Comparison of ENCODE assay signal across 18 cellular contexts in genomic region chr5:14794600-14795230, GRCh38.
DNase-seq lines count a peak whose midpoint lies in the region; ATAC-seq and TF ChIP-seq lines count a peak whose summit lies in the region.
"Had no signal": no experiment of that assay in that cellular context is flagged by ENCODE, and none has a peak within 500 bp of the region (broad histone marks: within the 10 kb centered on the region; RNA-seq: fewer than 3 reads in every experiment).

No MANE protein-coding gene starts in this region.

- WGBS in testis, 2 donors = 75 to 78% methylated on average over 4 of the region's 4 CpGs

- no peaks in the 10 kb centered on the region for H3K9me3 ChIP-seq in CD4-positive, alpha-beta T cell (ENCODE audit: control insufficient read depth, low read length)
- no peaks in the 10 kb centered on the region for H3K9me3 ChIP-seq in testis

- no TSS peak for BruUV-seq in Calu3 (replicated peaks; lab: Mats Ljungman, UMichigan)

- H3K27ac Mint-ChIP-seq in CD4-positive, alpha-beta T cell = peak overlapping the region; percentile 70
- H3K27ac Mint-ChIP-seq in naive thymus-derived CD8-positive, alpha-beta T cell = peak overlapping the region in 8 of 10 donors; percentile 6 to 72 (median 23)
- no peak overlapping the region for H3K27ac Mint-ChIP-seq in Calu3 (ENCODE audit: unreplicated experiment)

- CTCF ChIA-PET in CD4-positive, alpha-beta T cell (lab: Charles Lee) = no interaction called here
- CTCF ChIA-PET in Calu3 (lab: Charles Lee) = no interaction called here

- no peaks in the 10 kb centered on the region for H3K9me3 Mint-ChIP-seq in CD4-positive, alpha-beta T cell
- no peaks in the 10 kb centered on the region for H3K9me3 Mint-ChIP-seq in naive thymus-derived CD8-positive, alpha-beta T cell
- H3K9me3 Mint-ChIP-seq in Calu3 (ENCODE audit: low read depth, unreplicated experiment) = no peaks in the 10 kb centered on the region

- H3K27me3 Mint-ChIP-seq in CD4-positive, alpha-beta T cell = no peaks in the 10 kb centered on the region
- H3K27me3 Mint-ChIP-seq in naive thymus-derived CD8-positive, alpha-beta T cell = no peaks in the 10 kb centered on the region
- H3K27me3 Mint-ChIP-seq in Calu3 (ENCODE audit: unreplicated experiment) = no peaks in the 10 kb centered on the region

- H3K27me3 ChIP-seq in CD4-positive, alpha-beta T cell (ENCODE audit: control insufficient read depth, insufficient read depth, low read length) = no peaks in the 10 kb centered on the region
- H3K27me3 ChIP-seq in testis = no peaks in the 10 kb centered on the region

- no peak overlapping the region for H3K27ac ChIP-seq in CD4-positive, alpha-beta T cell (ENCODE audit: low read depth, low read length)
- H3K27ac ChIP-seq in caudate nucleus (ENCODE audit: low read depth, low read length) (peak overlapping the region; percentile 29), testis (no peak overlapping the region)
- H3K27ac ChIP-seq: 22Rv1, KMS-11 had no signal

- peak; percentile 73 for ATAC-seq in CD4-positive, alpha-beta T cell (ENCODE audit: poor library complexity)
- ATAC-seq in naive thymus-derived CD8-positive, alpha-beta T cell = peak in 1 of 2 donors; percentile 54

- no peak overlapping the region for H3K4me3 ChIP-seq in testis

- H3K4me1 Mint-ChIP-seq in CD4-positive, alpha-beta T cell (ENCODE audit: low read depth) = peaks cover 86% of the 10 kb centered on the region
- peaks cover 33 to 58% (median 55%) of the 10 kb centered on the region in 4 donors for H3K4me1 Mint-ChIP-seq in naive thymus-derived CD8-positive, alpha-beta T cell
- peaks cover 8% of the 10 kb centered on the region for H3K4me1 Mint-ChIP-seq in Calu3 (ENCODE audit: low read depth, unreplicated experiment)

- no peak for TF ChIP-seq CTCF in CD4-positive, alpha-beta T cell (IDR thresholded peaks at IDR 0.05)
- no peak for TF ChIP-seq CTCF in Calu3 (IDR thresholded peaks at IDR 0.05; ENCODE audit: unreplicated experiment)
- TF ChIP-seq CTCF in testis (IDR thresholded peaks at IDR 0.05) = no peak

- peak overlapping the region; percentile 65 for H3K4me3 Mint-ChIP-seq in CD4-positive, alpha-beta T cell
- H3K4me3 Mint-ChIP-seq in naive thymus-derived CD8-positive, alpha-beta T cell = no peak overlapping the region
- H3K4me3 Mint-ChIP-seq in Calu3 (ENCODE audit: low read depth, unreplicated experiment) = no peak overlapping the region

- no peaks in the 10 kb centered on the region for H3K4me1 ChIP-seq in testis

- DNase-seq in DMS 273 (lab: John Stamatoyannopoulos, UW; ENCODE audit: unreplicated experiment) = peak; percentile 25
- DNase-seq in DMS 273 treated with DMSO at 0.1 percent for 48 hours (lab: John Stamatoyannopoulos, UW) = no peak
- DNase-seq in CD4-positive, alpha-beta T cell = no peak
- peak in 6 of 61 donors; percentile 16 to 40 (median 22) for DNase-seq in caudate nucleus (lab: John Stamatoyannopoulos, UW)
- peak in 1 of 10 donors; percentile 11 for DNase-seq in naive thymus-derived CD8-positive, alpha-beta T cell
- no peak for DNase-seq in Calu3
- no peak for DNase-seq in posterior vena cava (ENCODE audit: low spot score)
- DNase-seq in testis = no peak
- DNase-seq: GF-D8, NCI-H1048, NCI-H146, NCI-H2081, NCI-H226, NCI-H524 treated with DMSO at 0.1 percent for 48 hours, RPMI8226, SIG-M5 had no signal

- intact Hi-C loops in CD4-positive, alpha-beta T cell (cut with DNase I, micrococcal nuclease) = no loop called here
- intact Hi-C loops in Calu3 (cut with micrococcal nuclease; ENCODE audit: unreplicated experiment) = no loop called here
- intact Hi-C loops in posterior vena cava (cut with DNase I) = no loop called here
- intact Hi-C loops in testis (cut with DNase I; ENCODE audit: low total_unique reads) = no loop called here

- POLR2A ChIA-PET in CD4-positive, alpha-beta T cell (lab: Charles Lee) = interaction anchor here (1.2 to 1.3 kb wide), 2 partner anchors 15 to 53 kb away, joined by 3 read pairs; no protein-coding TSS in a partner anchor
- POLR2A ChIA-PET in naive thymus-derived CD8-positive, alpha-beta T cell (lab: Charles Lee) = no interaction called here

- H3K36me3 Mint-ChIP-seq in CD4-positive, alpha-beta T cell (ENCODE audit: low read depth) = peaks cover 37% of the 10 kb centered on the region
- peaks cover 0 to 22% (median 18%) of the 10 kb centered on the region in 3 donors for H3K36me3 Mint-ChIP-seq in naive thymus-derived CD8-positive, alpha-beta T cell
- H3K36me3 Mint-ChIP-seq in Calu3 (ENCODE audit: insufficient read depth, unreplicated experiment) = no peaks in the 10 kb centered on the region

- TF ChIP-seq POLR2A in testis (IDR thresholded peaks at IDR 0.05) = no peak

- no peaks in the 10 kb centered on the region for H3K36me3 ChIP-seq in testis (ENCODE audit: low read depth, missing control alignments)
